ENCODE assay signal across 20 cellular contexts in the genomic region with DNA sequence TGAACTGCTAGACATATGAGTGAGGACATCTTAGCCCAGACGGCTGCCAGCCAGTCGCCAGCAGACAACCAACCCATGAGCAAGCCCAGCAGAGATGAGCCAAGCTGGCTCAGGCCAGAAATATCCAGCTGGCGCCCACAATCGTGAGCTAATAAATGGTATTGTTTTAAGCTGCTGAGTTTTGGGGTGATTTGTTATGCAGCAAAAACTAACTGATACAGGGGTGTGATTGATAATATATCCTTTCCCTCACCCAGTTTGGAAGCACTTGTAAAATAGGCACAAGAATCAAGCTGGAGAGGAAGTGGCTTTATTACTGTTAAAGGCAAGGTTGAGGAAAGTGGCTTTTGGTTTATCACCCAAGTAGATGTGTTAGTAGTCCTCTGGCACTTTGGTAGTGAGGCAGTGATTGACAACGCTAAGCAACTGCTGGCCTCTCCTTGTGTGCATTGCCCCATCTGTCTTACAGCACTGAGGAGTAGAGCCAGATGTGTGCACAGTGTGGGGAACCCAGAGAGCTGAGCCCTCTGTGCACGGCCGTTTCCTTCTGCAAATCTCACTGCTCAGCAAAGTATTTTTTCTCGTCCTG.
DNase-seq lines count a peak whose midpoint lies in the region; ATAC-seq, FAIRE-seq and TF ChIP-seq lines count a peak whose summit lies in the region.
"Had no signal": no experiment of that assay in that cellular context is flagged by ENCODE, and none has a peak within 500 bp of the region (broad histone marks: within the 10 kb centered on the region; RNA-seq: fewer than 3 reads in every experiment).

No MANE protein-coding gene starts in this region.

- BruUV-seq in HepG2 (replicated peaks; lab: Mats Ljungman, UMichigan): no TSS peak

- ATAC-seq in HepG2 (no peak; the same call in 2 of the 3 replicates), right lobe of liver (no peak), upper lobe of right lung (peak; percentile 28)
- ATAC-seq in naive thymus-derived CD4-positive, alpha-beta T cell: peak; percentile 62
- ATAC-seq: Panc1 had no signal

- no peaks in the 10 kb centered on the region for H4K20me1 ChIP-seq in HepG2 (ENCODE audit: insufficient read depth, low read length)
- no peaks in the 10 kb centered on the region for H4K20me1 ChIP-seq in H1 (replicated peaks in 1 of 2; ENCODE audit: control insufficient read depth in 1 of 2, insufficient read depth in 2 of 2, low read length in 2 of 2)

- no peak for TF ChIP-seq EP300 in HepG2 (IDR thresholded peaks at IDR 0.05; ENCODE audit: low read depth in 2 of 2, low read length in 2 of 2)
- no peak for TF ChIP-seq EP300 in HepG2 (CRISPR knock-in tag; IDR thresholded peaks at IDR 0.05; ENCODE audit: borderline replicate concordance)
- no peak for TF ChIP-seq EP300 in H1 (IDR thresholded peaks at IDR 0.05; ENCODE audit: borderline replicate concordance in 1 of 2, low read depth in 2 of 2, low read length in 2 of 2)
- TF ChIP-seq EP300 in transverse colon (IDR thresholded peaks at IDR 0.05; ENCODE audit: low read depth): no peak

- no peak overlapping the region for H3K27ac Mint-ChIP-seq in naive thymus-derived CD4-positive, alpha-beta T cell
- H3K27ac Mint-ChIP-seq: CD4-positive, CD25-positive, alpha-beta regulatory T cell had no signal

- H3K36me3 ChIP-seq in HepG2 (replicated peaks in 1 of 2; ENCODE audit: control insufficient read depth in 1 of 2, insufficient read depth in 2 of 2, low read length in 2 of 2): peaks cover 18 to 21% of the 10 kb centered on the region in 2 experiments
- H3K36me3 ChIP-seq in right lobe of liver: peaks cover 0 to 19% (median 4%) of the 10 kb centered on the region in 4 donors
- peaks cover 0 to 17% (median 4%) of the 10 kb centered on the region in 4 experiments; a peak in 4 of 8 replicates for H3K36me3 ChIP-seq in H1 (ENCODE audit: control insufficient read depth in 2 of 4, insufficient read depth in 4 of 4, low read length in 3 of 4)
- no peaks in the 10 kb centered on the region for H3K36me3 ChIP-seq in naive thymus-derived CD4-positive, alpha-beta T cell (ENCODE audit: control insufficient read depth in 2 of 3, insufficient read depth in 3 of 3, low read length in 3 of 3)
- H3K36me3 ChIP-seq in upper lobe of right lung: peaks cover 4% of the 10 kb centered on the region
- H3K36me3 ChIP-seq in colonic mucosa: no peaks in the 10 kb centered on the region
- no peaks in the 10 kb centered on the region for H3K36me3 ChIP-seq in transverse colon

- H3K4me1 Mint-ChIP-seq in naive thymus-derived CD4-positive, alpha-beta T cell: no peaks in the 10 kb centered on the region
- H3K4me1 Mint-ChIP-seq: CD4-positive, CD25-positive, alpha-beta regulatory T cell had no signal

- H2AK5ac ChIP-seq in H1 (ENCODE audit: low read depth, low read length): no peak overlapping the region

- H4K8ac ChIP-seq in H1 (ENCODE audit: extremely low read depth, insufficient read depth, low read length): peak overlapping the region; percentile 41; the same call in 1 of the 2 replicates

- H3K4me2 ChIP-seq in HepG2 (ENCODE audit: low read depth, low read length) (no peak overlapping the region), H1 (ENCODE audit: insufficient read depth in 1 of 2, low read depth in 2 of 2, low read length in 2 of 2) (no peak overlapping the region)
- H3K4me2 ChIP-seq: KMS-11 had no signal

- DNase-seq in HepG2 (ENCODE audit: low spot score) (no peak), right lobe of liver (no peak), H1 (ENCODE audit: low read depth in 1 of 2, low spot score in 2 of 2) (no peak), upper lobe of right lung (no peak), colonic mucosa (no peak), cortex of kidney (lab: John Stamatoyannopoulos, UW) (no peak), transverse colon (no peak)
- no peak for DNase-seq in naive thymus-derived CD4-positive, alpha-beta T cell
- DNase-seq: BE2C; CD4-positive, CD25-positive, alpha-beta regulatory T cell; COR-L47; DMS 273 treated with DMSO at 0.1 percent for 48 hours; H9; NCI-H1417; NCI-H187 treated with DMSO at 0.1 percent for 48 hours; NCI-H526 had no signal

- peaks cover 0 to 4% (median 0%) of the 10 kb centered on the region in 5 donors for H3K36me3 Mint-ChIP-seq in naive thymus-derived CD4-positive, alpha-beta T cell
- H3K36me3 Mint-ChIP-seq: CD4-positive, CD25-positive, alpha-beta regulatory T cell had no signal

- H3K9me3 ChIP-seq in HepG2 (ENCODE audit: low read length): no peaks in the 10 kb centered on the region
- H3K9me3 ChIP-seq in right lobe of liver: no peaks in the 10 kb centered on the region
- H3K9me3 ChIP-seq in H1 (ENCODE audit: insufficient read depth in 2 of 2, low read depth in 1 of 2, low read length in 1 of 2): peaks cover 0 to 7% of the 10 kb centered on the region in 2 experiments; a peak in 2 of 4 replicates
- no peaks in the 10 kb centered on the region for H3K9me3 ChIP-seq in naive thymus-derived CD4-positive, alpha-beta T cell (ENCODE audit: control insufficient read depth in 2 of 3, low read length in 3 of 3)
- no peaks in the 10 kb centered on the region for H3K9me3 ChIP-seq in upper lobe of right lung
- no peaks in the 10 kb centered on the region for H3K9me3 ChIP-seq in colonic mucosa
- no peaks in the 10 kb centered on the region for H3K9me3 ChIP-seq in transverse colon
- H3K9me3 ChIP-seq: BE2C had no signal

- 96% methylated on average over 7 of the region's 8 CpGs for WGBS in HepG2 (ENCODE audit: low lambda C conversion rate)
- WGBS in right lobe of liver (ENCODE audit: insufficient coverage, low coverage, low lambda C conversion rate, missing lambda C conversion rate): 91% methylated on average over 3 of the region's 8 CpGs
- 95% methylated on average over 8 of the region's 8 CpGs; no CpG with 5 or more reads in 1 of the 2 experiments for WGBS in H1 (ENCODE audit: extremely low coverage in 1 of 2, insufficient coverage in 1 of 2, insufficient read length in 1 of 2, insufficient replicate concordance in 2 of 2, low coverage in 1 of 2, low lambda C conversion rate in 2 of 2, missing lambda C conversion rate in 1 of 2), 2 experiments
- 80 to 95% methylated on average over 1 to 8 of the region's 8 CpGs for WGBS in transverse colon (ENCODE audit: low coverage in 1 of 2), 2 donors

- H2BK120ac ChIP-seq in H1 (replicated peaks; ENCODE audit: low read depth, low read length): no peak overlapping the region

- TF ChIP-seq CTCF in HepG2 (CRISPR knock-in tag; IDR thresholded peaks at IDR 0.05) (no peak), right lobe of liver (IDR thresholded peaks at IDR 0.05) (no peak), H1 (IDR thresholded peaks at IDR 0.05; ENCODE audit: control extremely low read depth in 1 of 3, insufficient read depth in 1 of 3, low read depth in 1 of 3, low read length in 3 of 3) (no peak), upper lobe of right lung (IDR thresholded peaks at IDR 0.05) (no peak), colonic mucosa (IDR thresholded peaks at IDR 0.05) (no peak), transverse colon (IDR thresholded peaks at IDR 0.05) (no peak)

- H3K23me2 ChIP-seq in H1 (ENCODE audit: low read depth, low read length): no peaks in the 10 kb centered on the region; the same call in 1 of the 2 replicates

- H2BK12ac ChIP-seq in H1 (ENCODE audit: low read depth, low read length): no peak overlapping the region

- H3K9ac ChIP-seq in HepG2 (ENCODE audit: insufficient read depth, low read depth, low read length) (no peak overlapping the region), H1 (replicated peaks in 1 of 4; ENCODE audit: extremely low read depth in 1 of 4, low read depth in 3 of 4, low read length in 3 of 4) (no peak overlapping the region), colonic mucosa (ENCODE audit: low read depth in 2 of 2, low read length in 2 of 2) (no peak overlapping the region)
- H3K9ac ChIP-seq: KMS-11 had no signal

- H2BK20ac ChIP-seq in H1 (ENCODE audit: low read length): no peak overlapping the region

- H2AFZ ChIP-seq in HepG2 (ENCODE audit: low read length) (no peak overlapping the region), H1 (ENCODE audit: low read length) (no peak overlapping the region)

- FAIRE-seq in HepG2 (lab: Jason Lieb, UNC): no peak
- no peak for FAIRE-seq in H1 (lab: Jason Lieb, UNC)
- FAIRE-seq: A204.1, G401.6 had no signal

- TF ChIP-seq RAD21 in HepG2 (CRISPR knock-in tag; IDR thresholded peaks at IDR 0.05) (no peak), H1 (IDR thresholded peaks at IDR 0.05 in 1 of 2, conservative IDR thresholded peaks at IDR 0.05 in 1 of 2; ENCODE audit: low read depth in 2 of 2, low read length in 2 of 2) (no peak)

- H2BK15ac ChIP-seq in H1 (ENCODE audit: low read length): no peak overlapping the region

- H3K79me2 ChIP-seq in HepG2 (ENCODE audit: insufficient read depth, low read length): no peaks in the 10 kb centered on the region
- H3K79me2 ChIP-seq in H1 (ENCODE audit: control insufficient read depth in 1 of 2, insufficient read depth in 2 of 2, low read length in 2 of 2): peaks cover 0 to 4% of the 10 kb centered on the region in 2 experiments; a peak in 1 of 4 replicates

- TF ChIP-seq POLR2A in HepG2 (IDR thresholded peaks at IDR 0.05; ENCODE audit: insufficient read depth in 1 of 2, low read depth in 2 of 2, low read length in 2 of 2) (no peak), right lobe of liver (IDR thresholded peaks at IDR 0.05) (no peak), H1 (IDR thresholded peaks at IDR 0.05; ENCODE audit: control extremely low read depth in 1 of 2, low read depth in 2 of 2, low read length in 2 of 2) (no peak), transverse colon (IDR thresholded peaks at IDR 0.05) (no peak)

- no peaks in the 10 kb centered on the region for H3K4me1 ChIP-seq in HepG2 (ENCODE audit: insufficient read depth, low read length)
- peaks cover 0 to 19% (median 9%) of the 10 kb centered on the region in 4 donors for H3K4me1 ChIP-seq in right lobe of liver
- H3K4me1 ChIP-seq in H1 (replicated peaks in 1 of 4; ENCODE audit: control insufficient read depth in 3 of 4, insufficient read depth in 4 of 4, low read length in 3 of 4): no peaks in the 10 kb centered on the region
- H3K4me1 ChIP-seq in naive thymus-derived CD4-positive, alpha-beta T cell (ENCODE audit: control insufficient read depth in 2 of 2, insufficient read depth in 2 of 2, low read length in 2 of 2): no peaks in the 10 kb centered on the region
- peaks cover 6% of the 10 kb centered on the region for H3K4me1 ChIP-seq in upper lobe of right lung
- H3K4me1 ChIP-seq in colonic mucosa: no peaks in the 10 kb centered on the region
- no peaks in the 10 kb centered on the region for H3K4me1 ChIP-seq in transverse colon

- no peak overlapping the region for H3K4me3 ChIP-seq in HepG2 (replicated peaks in 1 of 3; ENCODE audit: insufficient read depth in 1 of 3, low read depth in 2 of 3, low read length in 3 of 3)
- H3K4me3 ChIP-seq in right lobe of liver: no peak overlapping the region
- no peak overlapping the region for H3K4me3 ChIP-seq in H1 (ENCODE audit: extremely low read depth in 1 of 4, insufficient read depth in 2 of 4, low read depth in 3 of 4, low read length in 4 of 4)
- no peak overlapping the region for H3K4me3 ChIP-seq in naive thymus-derived CD4-positive, alpha-beta T cell (ENCODE audit: low read length)
- H3K4me3 ChIP-seq in upper lobe of right lung: no peak overlapping the region
- no peak overlapping the region for H3K4me3 ChIP-seq in colonic mucosa
- H3K4me3 ChIP-seq in transverse colon: no peak overlapping the region

- peaks cover 0 to 37% (median 5%) of the 10 kb centered on the region in 5 donors for H3K27me3 Mint-ChIP-seq in naive thymus-derived CD4-positive, alpha-beta T cell

- H3K27ac ChIP-seq in HepG2 (ENCODE audit: extremely low read length, insufficient read depth, low read length) (no peak overlapping the region), right lobe of liver (no peak overlapping the region), H1 (ENCODE audit: low read depth, low read length) (no peak overlapping the region), upper lobe of right lung (no peak overlapping the region), colonic mucosa (no peak overlapping the region), transverse colon (no peak overlapping the region)
- no peak overlapping the region for H3K27ac ChIP-seq in naive thymus-derived CD4-positive, alpha-beta T cell (ENCODE audit: low read depth, low read length)
- H3K27ac ChIP-seq: KMS-11 had no signal

- no peak overlapping the region for H3K18ac ChIP-seq in H1 (ENCODE audit: extremely low read depth, low read length)

- no peak overlapping the region for H3K56ac ChIP-seq in H1 (replicated peaks; ENCODE audit: insufficient read length, low read depth, low read length)

- no peak overlapping the region for H3K14ac ChIP-seq in H1 (ENCODE audit: insufficient read length)

- POLR2A ChIA-PET in HepG2 (lab: Yijun Ruan, JAX): no interaction called here
- POLR2A ChIA-PET in H1 (lab: Charles Lee; ENCODE audit: partially characterized antibody): no interaction called here
- POLR2A ChIA-PET in naive thymus-derived CD4-positive, alpha-beta T cell (lab: Charles Lee): interaction anchor here (1.3 kb wide), 1 partner anchor 12 kb away, joined by 3 read pairs; no protein-coding TSS in a partner anchor

- intact Hi-C loops in HepG2 (cut with micrococcal nuclease; ENCODE audit: unreplicated experiment): no loop called here
- intact Hi-C loops in right lobe of liver (cut with DNase I): no loop called here
- intact Hi-C loops in naive thymus-derived CD4-positive, alpha-beta T cell (cut with micrococcal nuclease): loop anchor here in 1 of 2 donors (10.0 kb wide), 1 partner anchor 300 kb away; no protein-coding TSS in a partner anchor
- intact Hi-C loops in upper lobe of right lung (cut with DNase I): no loop called here
- intact Hi-C loops in colonic mucosa (cut with DNase I): no loop called here
- intact Hi-C loops in transverse colon (cut with DNase I; ENCODE audit: low total_unique reads): no loop called here

- CTCF ChIA-PET in HepG2 (lab: Yijun Ruan, JAX; ENCODE audit: low intra/inter-chr PET ratio, low total read pairs) (no interaction called here), H1 (lab: Charles Lee; ENCODE audit: partially characterized antibody) (interaction anchor here (1.4 kb wide), 1 partner anchor 13 kb away, joined by 3 read pairs; no protein-coding TSS in a partner anchor)
- CTCF ChIA-PET in naive thymus-derived CD4-positive, alpha-beta T cell (lab: Charles Lee): interaction anchor here (0.6 kb wide), 1 partner anchor 9 kb away, joined by 4 read pairs; no protein-coding TSS in a partner anchor

- H2BK5ac ChIP-seq in H1 (ENCODE audit: low read depth, low read length): no peak overlapping the region

- no peak overlapping the region for H3K4me3 Mint-ChIP-seq in naive thymus-derived CD4-positive, alpha-beta T cell
- H3K4me3 Mint-ChIP-seq: CD4-positive, CD25-positive, alpha-beta regulatory T cell; H9 had no signal

- in situ Hi-C loops in HepG2 (cut with HindIII; ENCODE audit: extremely low pct_ligation_motif_present, low pct_unique_long_range_greater_than_20kb) (no loop called here), transverse colon (cut with MboI; ENCODE audit: low pct_ligation_motif_present in 1 of 4, low pct_unique_long_range_greater_than_20kb in 1 of 4, low sequenced_read_pairs in 3 of 4) (no loop called here)

- H3K79me1 ChIP-seq in H1 (ENCODE audit: low read depth, low read length): no peaks in the 10 kb centered on the region

- H3K4ac ChIP-seq in H1 (replicated peaks; ENCODE audit: insufficient read length, low read depth, low read length): no peak overlapping the region

- no peak overlapping the region for H4K91ac ChIP-seq in H1 (replicated peaks; ENCODE audit: insufficient read length, low read length)

- no peak overlapping the region for H4K5ac ChIP-seq in H1 (ENCODE audit: insufficient read length, low read depth, low read length)

- no peak overlapping the region for H3K23ac ChIP-seq in H1 (ENCODE audit: insufficient read length)

- H3K27me3 ChIP-seq in HepG2 (ENCODE audit: control insufficient read depth in 1 of 2, insufficient read depth in 2 of 2, low read length in 2 of 2) (no peaks in the 10 kb centered on the region), right lobe of liver (no peaks in the 10 kb centered on the region), H1 (replicated peaks in 1 of 4; ENCODE audit: control insufficient read depth in 3 of 4, extremely low read depth in 1 of 4, insufficient read depth in 3 of 4, low read length in 3 of 4) (peaks cover 0 to 1% (median 0%) of the 10 kb centered on the region in 4 experiments; a peak in 1 of 7 replicates), upper lobe of right lung (no peaks in the 10 kb centered on the region), colonic mucosa (no peaks in the 10 kb centered on the region), transverse colon (no peaks in the 10 kb centered on the region)
- H3K27me3 ChIP-seq in naive thymus-derived CD4-positive, alpha-beta T cell (ENCODE audit: control insufficient read depth in 2 of 2, insufficient read depth in 2 of 2, low read length in 2 of 2): no peaks in the 10 kb centered on the region
- H3K27me3 ChIP-seq: BE2C had no signal

- peaks cover 0 to 5% (median 0%) of the 10 kb centered on the region in 11 donors for H3K9me3 Mint-ChIP-seq in naive thymus-derived CD4-positive, alpha-beta T cell
- H3K9me3 Mint-ChIP-seq: CD4-positive, CD25-positive, alpha-beta regulatory T cell had no signal

Comparison
In these comparisons a context has a peak if more than half of its experiments do, and no peak if none do; other contexts are left out.
1. ATAC-seq: peak in naive thymus-derived CD4-positive, alpha-beta T cell (single experiment) and upper lobe of right lung (single experiment); none in HepG2 (single experiment) and right lobe of liver (0 of 4).